15 cellular contexts compared by ENCODE assay signal in genomic region chr4:6114601-6115000, GRCh38.
A peak's percentile ranks its signal among the peaks of the same experiment; 100 is the strongest.
DNase-seq lines count a peak whose midpoint lies in the region; ATAC-seq and TF ChIP-seq lines count a peak whose summit lies in the region.
"Had no signal": no experiment of that assay in that cellular context is flagged by ENCODE, and none has a peak within 500 bp of the region (broad histone marks: within the 10 kb centered on the region; RNA-seq: fewer than 3 reads in every experiment).

No MANE protein-coding gene starts in this region.

- H3K4me1 Mint-ChIP-seq in T-helper 1 cell treated with Interleukin-12 subunit alpha and Interleukin-12 subunit beta and Interleukin-4 antibody, amounts not matched to agents 30 μg/mL and 1 μg/mL, for 36 hours (ENCODE audit: low read depth), result peaks cover 27% of the 10 kb centered on the region
- H3K4me1 Mint-ChIP-seq in endodermal cell, result peaks cover 31% of the 10 kb centered on the region

- ATAC-seq in lower lobe of right lung, result no peak

- TF ChIP-seq CTCF in endodermal cell (conservative IDR thresholded peaks at IDR 0.05) (no peak), lower lobe of right lung (IDR thresholded peaks at IDR 0.05) (no peak)

- H3K27ac ChIP-seq in endodermal cell (ENCODE audit: low read depth, low read length) (no peak overlapping the region), lower lobe of right lung (no peak overlapping the region)
- H3K27ac ChIP-seq: GM23248 had no signal

- H3K4me1 ChIP-seq in endodermal cell (ENCODE audit: control insufficient read depth, insufficient read depth, low read length) (peaks cover 7% of the 10 kb centered on the region), lower lobe of right lung (no peaks in the 10 kb centered on the region)
- H3K4me1 ChIP-seq: Caco-2, HAP-1 had no signal

- peak overlapping the region; percentile 20 for H3K27ac Mint-ChIP-seq in T-helper 1 cell treated with Interleukin-12 subunit alpha and Interleukin-12 subunit beta and Interleukin-4 antibody, amounts not matched to agents 30 μg/mL and 1 μg/mL, for 36 hours
- no peak overlapping the region for H3K27ac Mint-ChIP-seq in endodermal cell
- H3K27ac Mint-ChIP-seq: CD4-positive, alpha-beta T cell had no signal

- H3K9ac ChIP-seq in endodermal cell (ENCODE audit: extremely low read depth, low read length, poor library complexity, severe bottlenecking), result no peak overlapping the region
- H3K9ac ChIP-seq: GM23248 had no signal

- H3K9me3 ChIP-seq in endodermal cell (ENCODE audit: control insufficient read depth, low read length) (no peaks in the 10 kb centered on the region), lower lobe of right lung (no peaks in the 10 kb centered on the region)
- H3K9me3 ChIP-seq: BE2C, Caco-2, HAP-1 had no signal

- intact Hi-C loops in lower lobe of right lung (cut with DNase I), result no loop called here

- H3K36me3 ChIP-seq in endodermal cell (ENCODE audit: control insufficient read depth, insufficient read depth, low read length) (peaks cover 8% of the 10 kb centered on the region), lower lobe of right lung (no peaks in the 10 kb centered on the region)
- H3K36me3 ChIP-seq: BE2C, HAP-1 had no signal

- H3K36me3 Mint-ChIP-seq in T-helper 1 cell treated with Interleukin-12 subunit alpha and Interleukin-12 subunit beta and Interleukin-4 antibody, amounts not matched to agents 30 μg/mL and 1 μg/mL, for 36 hours (ENCODE audit: low read depth), result peaks cover 16% of the 10 kb centered on the region
- peaks cover 15% of the 10 kb centered on the region for H3K36me3 Mint-ChIP-seq in endodermal cell (ENCODE audit: low read depth)

- H3K27me3 ChIP-seq in endodermal cell (ENCODE audit: control insufficient read depth, insufficient read depth, low read length, poor library complexity, severe bottlenecking) (no peaks in the 10 kb centered on the region), lower lobe of right lung (ENCODE audit: low read depth) (no peaks in the 10 kb centered on the region)
- H3K27me3 ChIP-seq: BE2C had no signal

- H3K4me3 ChIP-seq in endodermal cell (ENCODE audit: low read length), result no peak overlapping the region
- H3K4me3 ChIP-seq in lower lobe of right lung, result no peak overlapping the region
- H3K4me3 ChIP-seq: GM23248, HAP-1 had no signal

- DNase-seq in activated CD8-positive, alpha-beta memory T cell treated with anti-CD3 and anti-CD28 coated beads for 24 hours, result peak; percentile 33
- no peak for DNase-seq in activated CD8-positive, alpha-beta memory T cell treated with anti-CD3 and anti-CD28 coated beads, Interleukin-2, amount 50 U/mL, for 48 hours
- DNase-seq in A172 (ENCODE audit: low spot score) (peak; percentile 14), endodermal cell (peak; percentile 17), lower lobe of right lung (no peak), NK-92 (lab: John Stamatoyannopoulos, UW; ENCODE audit: unreplicated experiment) (no peak)
- DNase-seq: ACHN; BE2C; C1 segment of cervical spinal cord; Caco-2; CD4-positive, alpha-beta T cell; GDM1; GM23248 had no signal

- H3K4me3 Mint-ChIP-seq in T-helper 1 cell treated with Interleukin-12 subunit alpha and Interleukin-12 subunit beta and Interleukin-4 antibody, amounts not matched to agents 30 μg/mL and 1 μg/mL, for 36 hours, result peak overlapping the region; percentile 7
- no peak overlapping the region for H3K4me3 Mint-ChIP-seq in endodermal cell
- H3K4me3 Mint-ChIP-seq: CD4-positive, alpha-beta T cell had no signal

- 96 to 98% methylated on average over 6 to 7 of the region's 7 CpGs for WGBS in endodermal cell (ENCODE audit: insufficient coverage in 1 of 2, insufficient read length in 1 of 2), 2 experiments

- H3K9me3 Mint-ChIP-seq in T-helper 1 cell treated with Interleukin-12 subunit alpha and Interleukin-12 subunit beta and Interleukin-4 antibody, amounts not matched to agents 30 μg/mL and 1 μg/mL, for 36 hours, result no peaks in the 10 kb centered on the region
- H3K9me3 Mint-ChIP-seq in endodermal cell, result no peaks in the 10 kb centered on the region
- H3K9me3 Mint-ChIP-seq: CD4-positive, alpha-beta T cell had no signal

- no peaks in the 10 kb centered on the region for H3K27me3 Mint-ChIP-seq in T-helper 1 cell treated with Interleukin-12 subunit alpha and Interleukin-12 subunit beta and Interleukin-4 antibody, amounts not matched to agents 30 μg/mL and 1 μg/mL, for 36 hours (ENCODE audit: low read depth)
- no peaks in the 10 kb centered on the region for H3K27me3 Mint-ChIP-seq in endodermal cell (ENCODE audit: insufficient read depth)

Comparison
In these comparisons a context has a peak if more than half of its experiments do, and no peak if none do; other contexts are left out.
1. DNase-seq: peak in activated CD8-positive, alpha-beta memory T cell treated with anti-CD3 and anti-CD28 coated beads for 24 hours (single experiment), A172 (single experiment) and endodermal cell (single experiment); none in activated CD8-positive, alpha-beta memory T cell treated with anti-CD3 and anti-CD28 coated beads, Interleukin-2, amount 50 U/mL, for 48 hours (single experiment), lower lobe of right lung (single experiment) and NK-92 (single experiment).